ENCODE assay signal across 1 cellular context in genomic region chr1:85230305-85230977, GRCh38.
A peak's percentile ranks its signal among the peaks of the same experiment; 100 is the strongest.
TF ChIP-seq lines count a peak whose summit lies in the region.

No MANE protein-coding gene starts in this region.

TF ChIP-seq in K562, 482 proteins besides CTCF, POLR2A, EP300 and RAD21:
- TF ChIP-seq PBX2 (CRISPR knock-in tag; IDR thresholded peaks at IDR 0.05; ENCODE audit: low read depth) (no peak), PBX2 (tag; conservative IDR thresholded peaks at IDR 0.05; ENCODE audit: low read depth) (peak; percentile 65), L3MBTL2 (IDR thresholded peaks at IDR 0.05) (peak; percentile 39), ZBTB49 (CRISPR knock-in tag; IDR thresholded peaks at IDR 0.05; ENCODE audit: borderline replicate concordance) (no peak), PHB (CRISPR knock-in tag; IDR thresholded peaks at IDR 0.05) (no peak), ZNF668 (CRISPR knock-in tag; IDR thresholded peaks at IDR 0.05) (no peak), PKNOX1 (IDR thresholded peaks at IDR 0.05) (peak; percentile 79), ZNF239 (CRISPR knock-in tag; IDR thresholded peaks at IDR 0.05) (no peak), SMC3 (conservative IDR thresholded peaks at IDR 0.05; ENCODE audit: insufficient read depth, low read depth, low read length) (0 out of 2 replicates have a peak, but pooled peaks have one; percentile 18), RAD51 (IDR thresholded peaks at IDR 0.05; ENCODE audit: borderline replicate concordance, low read depth) (no peak), BRCA1 (IDR thresholded peaks at IDR 0.05) (no peak), BRCA1 (CRISPR knock-in tag; IDR thresholded peaks at IDR 0.05) (no peak), MECOM (CRISPR knock-in tag; IDR thresholded peaks at IDR 0.05) (no peak)
TF ChIP-seq in K562: peak in this region for 4.
